Comparison of ENCODE assay signal across 8 cellular contexts in genomic region chr1:15849775-15850449, GRCh38. TPM values are rescaled to one million over a fixed set of nuclear protein-coding genes. Genes with fewer than 3 reads are reported as not detected.
A peak's percentile ranks its signal among the peaks of the same experiment; 100 is the strongest.
DNase-seq lines count a peak whose midpoint lies in the region; ATAC-seq and TF ChIP-seq lines count a peak whose summit lies in the region.

No MANE protein-coding gene starts in this region.

- H3K9me3 Mint-ChIP-seq in CD14-positive monocyte: peaks cover 0 to 1% (median 0%) of the 10 kb centered on the region in 7 donors
- no peaks in the 10 kb centered on the region for H3K9me3 Mint-ChIP-seq in activated T-cell treated with anti-CD3 and anti-CD28 coated beads, Interleukin-2, amount 50 U/mL, for 72 hours

- peaks cover 0 to 4% of the 10 kb centered on the region in 2 donors for H3K36me3 Mint-ChIP-seq in CD14-positive monocyte
- H3K36me3 Mint-ChIP-seq in activated T-cell treated with anti-CD3 and anti-CD28 coated beads, Interleukin-2, amount 50 U/mL, for 72 hours (ENCODE audit: insufficient read depth in 2 of 2): peaks cover 4 to 7% of the 10 kb centered on the region in 2 donors

- no peak for ATAC-seq in activated T-cell treated with anti-CD3 and anti-CD28 coated beads, Interleukin-2, amount 50 U/mL, for 72 hours (replicated peaks in 1 of 2)
- ATAC-seq in GM21576 (IDR thresholded peaks at IDR 0.05; ENCODE audit: unreplicated experiment) (no peak), HG03469 (IDR thresholded peaks at IDR 0.05; ENCODE audit: unreplicated experiment) (no peak)

- H3K4me1 Mint-ChIP-seq in CD14-positive monocyte: peaks cover 46% of the 10 kb centered on the region
- H3K4me1 Mint-ChIP-seq in activated T-cell treated with anti-CD3 and anti-CD28 coated beads, Interleukin-2, amount 50 U/mL, for 72 hours (ENCODE audit: low read depth): peaks cover 64% of the 10 kb centered on the region

- H3K4me3 ChIP-seq in foreskin fibroblast (ENCODE audit: low read depth in 1 of 2, low read length in 2 of 2): peak overlapping the region; percentile 90 to 92

- TF ChIP-seq CTCF in CD14-positive monocyte (IDR thresholded peaks at IDR 0.05): no peak
- no peak for TF ChIP-seq CTCF in foreskin fibroblast (IDR thresholded peaks at IDR 0.05; ENCODE audit: low read depth, low read length)

- no peaks in the 10 kb centered on the region for H3K27me3 Mint-ChIP-seq in CD14-positive monocyte (ENCODE audit: low read depth in 3 of 3)
- H3K27me3 Mint-ChIP-seq in activated T-cell treated with anti-CD3 and anti-CD28 coated beads, Interleukin-2, amount 50 U/mL, for 72 hours (ENCODE audit: low read depth): no peaks in the 10 kb centered on the region

- peak overlapping the region; percentile 96 to 99 (median 98) for H3K27ac Mint-ChIP-seq in CD14-positive monocyte
- peak overlapping the region; percentile 28 for H3K27ac Mint-ChIP-seq in activated T-cell treated with anti-CD3 and anti-CD28 coated beads, Interleukin-2, amount 50 U/mL, for 72 hours

- intact Hi-C loops in CD14-positive monocyte (cut with micrococcal nuclease): loop anchor here in 1 of 2 donors (2.0 to 5.0 kb wide), 2 partner anchors 15 to 32 kb away; no protein-coding TSS in a partner anchor

- H3K4me3 Mint-ChIP-seq in CD14-positive monocyte: peak overlapping the region; percentile 99 to 100
- H3K4me3 Mint-ChIP-seq in activated T-cell treated with anti-CD3 and anti-CD28 coated beads, Interleukin-2, amount 50 U/mL, for 72 hours: peak overlapping the region; percentile 92 to 99

- DNase-seq in CD14-positive monocyte (ENCODE audit: low spot score) (peak; percentile 51), HT1080 (ENCODE audit: low read depth) (peak; percentile 69), NOMO-1 (lab: John Stamatoyannopoulos, UW; ENCODE audit: unreplicated experiment in 2 of 2) (peak; percentile 50 to 54), foreskin fibroblast (peak in 1 of 2 donors; percentile 61), occipital lobe (lab: John Stamatoyannopoulos, UW) (peak; percentile 51)
- DNase-seq in activated T-cell treated with anti-CD3 and anti-CD28 coated beads, Interleukin-2, amount 50 U/mL, for 72 hours: peak; percentile 25 to 32

RNA-seq across cellular contexts. Expression of gene SPEN, which starts 2.4 kb away (rescaled TPM):
- polyA plus RNA-seq in CD14-positive monocyte: 1 to 10 TPM; 3.1 to 6.1 TPM
- 13.7 and 15.3 TPM in 2 replicates for total RNA-seq in HT1080 (2014; rRNA removed; shearing (Covaris generic))
- 10.3 and 11.1 TPM in 2 replicates for polyA plus RNA-seq in HT1080 (2015; cell fraction: cytosol; rRNA removed)
- 31.5 and 32.8 TPM in 2 replicates for polyA plus RNA-seq in HT1080 (2015; cell fraction: nucleus; rRNA removed)
- 10 to 100 TPM; 53.5 to 56.9 TPM for total RNA-seq in activated T-cell treated with anti-CD3 and anti-CD28 coated beads, Interleukin-2, amount 50 U/mL, for 72 hours
- 80.0 TPM for total RNA-seq in occipital lobe

RNA-seq across cellular contexts. Expression of gene UQCRHL, which starts 42.5 kb away (rescaled TPM):
- polyA plus RNA-seq in CD14-positive monocyte: 1 to 10 TPM; 1.0 TPM
- 12.4 and 31.0 TPM in 2 replicates for total RNA-seq in HT1080 (2014; rRNA removed; shearing (Covaris generic))
- polyA plus RNA-seq in HT1080 (2015; cell fraction: cytosol; rRNA removed): 4.0 and 6.9 TPM in 2 replicates
- 0.84 and 1.4 TPM in 2 replicates for polyA plus RNA-seq in HT1080 (2015; cell fraction: nucleus; rRNA removed)
- 1 to 10 TPM; 2.2 to 2.9 TPM for total RNA-seq in activated T-cell treated with anti-CD3 and anti-CD28 coated beads, Interleukin-2, amount 50 U/mL, for 72 hours
- 2.7 TPM for total RNA-seq in occipital lobe
